In genomic region chr1:108719253-108719652, GRCh38 we compare ENCODE assay signal across 24 cellular contexts. TPM values are rescaled to one million over a fixed set of nuclear protein-coding genes. Genes with fewer than 3 reads are reported as not detected.
DNase-seq lines count a peak whose midpoint lies in the region; ATAC-seq, FAIRE-seq and TF ChIP-seq lines count a peak whose summit lies in the region.
"Had no signal": no experiment of that assay in that cellular context is flagged by ENCODE, and none has a peak within 500 bp of the region (broad histone marks: within the 10 kb centered on the region; RNA-seq: fewer than 3 reads in every experiment).

No MANE protein-coding gene starts in this region.

- peaks cover 24% of the 10 kb centered on the region for H3K4me1 ChIP-seq in IMR-90 (ENCODE audit: control insufficient read depth, insufficient read depth, low read length)
- H3K4me1 ChIP-seq in mesodermal cell (ENCODE audit: control insufficient read depth, insufficient read depth, low read length, poor library complexity, severe bottlenecking), result peaks cover 7% of the 10 kb centered on the region
- peaks cover 0 to 44% (median 4%) of the 10 kb centered on the region in 4 donors for H3K4me1 ChIP-seq in tibial artery
- H3K4me1 ChIP-seq: spleen, stomach had no signal

- POLR2A ChIA-PET in IMR-90 (lab: Charles Lee; ENCODE audit: unreplicated experiment), result no interaction called here

- in situ Hi-C loops in IMR-90 (cut with MboI; ENCODE audit: low sequenced_read_pairs), result no loop called here

- no peaks in the 10 kb centered on the region for H4K20me1 ChIP-seq in IMR-90 (ENCODE audit: insufficient read depth, low read length)

- H4K8ac ChIP-seq in IMR-90 (ENCODE audit: low read depth in 2 of 2, low read length in 2 of 2), result peak overlapping the region; percentile 1 to 61; a peak in 2 of 4 replicates

- H3K4ac ChIP-seq in IMR-90 (ENCODE audit: low read depth, low read length), result peak overlapping the region; percentile 81

- TF ChIP-seq RAD21 in IMR-90 (IDR thresholded peaks at IDR 0.05; ENCODE audit: low read length), result no peak

- peak overlapping the region; percentile 23; the same call in 1 of the 2 replicates for H3K23ac ChIP-seq in IMR-90 (ENCODE audit: low read depth, low read length)

- H2AK5ac ChIP-seq in IMR-90 (ENCODE audit: low read depth, low read length), result peak overlapping the region; percentile 2; the same call in 1 of the 2 replicates

- DNase-seq in IMR-90 (peak; percentile 12), cerebellar cortex (ENCODE audit: low spot score) (peak; percentile 45), tibial artery (no peak), NCI-H146 (lab: John Stamatoyannopoulos, UW) (no peak), HTR-8/SVneo (ENCODE audit: insufficient read length, low spot score) (no peak), NCI-H2029 (lab: John Stamatoyannopoulos, UW) (no peak)
- DNase-seq: activated CD4-positive, alpha-beta T cell treated with anti-CD3 and anti-CD28 coated beads for 36 hours; activated CD8-positive, alpha-beta memory T cell treated with anti-CD3 and anti-CD28 coated beads, Interleukin-2, amount 10 ng/mL, durations not matched to agents 7 days and 5 days; KBM-7; NCI-H1694; NCI-H748 treated with DMSO at 0.1 percent for 48 hours; SHP77; spleen; stomach; T-helper 1 cell had no signal

- no peak for ATAC-seq in IMR-90 (ENCODE audit: low read depth)
- ATAC-seq: activated CD8-positive, alpha-beta memory T cell treated with anti-CD3 and anti-CD28 coated beads, Interleukin-2, amount 10 ng/mL, durations not matched to agents 7 days and 5 days had no signal

- dilution Hi-C loops in IMR-90 (cut with HindIII; ENCODE audit: low sequenced_read_pairs, unreplicated experiment), result no loop called here

- H2BK120ac ChIP-seq in IMR-90 (ENCODE audit: low read depth, low read length), result peak overlapping the region; percentile 76

- peak overlapping the region; percentile 59; the same call in 2 of the 3 replicates for H2BK15ac ChIP-seq in IMR-90 (ENCODE audit: low read depth, low read length)

- H2BK5ac ChIP-seq in IMR-90 (ENCODE audit: low read depth, low read length, poor library complexity, severe bottlenecking), result peak overlapping the region; percentile 82

- peak overlapping the region; percentile 40; the same call in 1 of the 2 replicates for H3K14ac ChIP-seq in IMR-90 (replicated peaks; ENCODE audit: low read depth, low read length)

- H4K5ac ChIP-seq in IMR-90 (ENCODE audit: low read depth, low read length), result peak overlapping the region; percentile 31; the same call in 1 of the 2 replicates

- H3K4me3 ChIP-seq in IMR-90 (ENCODE audit: insufficient read depth, low read depth, low read length) (no peak overlapping the region), mesodermal cell (ENCODE audit: extremely low read depth, insufficient read depth, low read length, poor library complexity, severe bottlenecking) (no peak overlapping the region), tibial artery (no peak overlapping the region)
- H3K4me3 ChIP-seq: esophagus muscularis mucosa, spleen, stomach had no signal

- peak overlapping the region; percentile 50 for H4K91ac ChIP-seq in IMR-90 (ENCODE audit: insufficient read depth, low read depth, low read length)

- no peaks in the 10 kb centered on the region; a peak in 1 of 4 replicates for H3K79me1 ChIP-seq in IMR-90 (ENCODE audit: low read depth in 1 of 2, low read length in 2 of 2)

- no TSS peak for BruUV-seq in IMR-90 (replicated peaks; lab: Mats Ljungman, UMichigan)

- CTCF ChIA-PET in IMR-90 (lab: Yijun Ruan, JAX), result interaction anchor here (0.9 kb wide), 1 partner anchor 15 kb away, joined by 4 read pairs; no protein-coding TSS in a partner anchor

- H3K9ac ChIP-seq in IMR-90 (ENCODE audit: low read depth, low read length), result no peak overlapping the region

- intact Hi-C loops in IMR-90 (cut with micrococcal nuclease) (no loop called here), tibial artery (cut with DNase I; ENCODE audit: low total_unique reads) (no loop called here)

- H3K27ac ChIP-seq in IMR-90 (ENCODE audit: insufficient read depth, low read length) (peak overlapping the region; percentile 29), mesodermal cell (ENCODE audit: low read depth, low read length, severe bottlenecking) (peak overlapping the region; percentile 79), tibial artery (peak overlapping the region; percentile 59 to 62)
- H3K27ac ChIP-seq: esophagus muscularis mucosa, spleen, stomach had no signal

- no peaks in the 10 kb centered on the region for H3K9me3 ChIP-seq in IMR-90 (ENCODE audit: control insufficient read depth, insufficient read depth, low read length)
- H3K9me3 ChIP-seq in mesodermal cell (ENCODE audit: control insufficient read depth, low read length), result no peaks in the 10 kb centered on the region
- H3K9me3 ChIP-seq in tibial artery, result no peaks in the 10 kb centered on the region
- H3K9me3 ChIP-seq: BE2C, esophagus muscularis mucosa, spleen, stomach had no signal

- FAIRE-seq in HTR-8/SVneo (lab: Jason Lieb, UNC), result no peak

- no CpG with 5 or more reads among the region's 2 CpGs for WGBS in IMR-90 (ENCODE audit: extremely low coverage in 2 of 2, insufficient read length in 1 of 2), 2 experiments
- 90 to 100% methylated on average over 1 to 2 of the region's 2 CpGs for WGBS in mesodermal cell (ENCODE audit: insufficient coverage in 2 of 2), 2 experiments

- H2AK9ac ChIP-seq in IMR-90 (replicated peaks; ENCODE audit: low read depth, low read length, poor library complexity), result no peak overlapping the region

- H2BK20ac ChIP-seq in IMR-90 (ENCODE audit: low read depth, low read length), result peak overlapping the region; percentile 81

- TF ChIP-seq CTCF in IMR-90 (conservative IDR thresholded peaks at IDR 0.05; ENCODE audit: low read depth, low read length) (no peak), tibial artery (IDR thresholded peaks at IDR 0.05) (no peak)

- H3K4me2 ChIP-seq in IMR-90 (ENCODE audit: low read depth, low read length), result no peak overlapping the region

- 0 out of 2 replicates have a peak, but pooled peaks have one; percentile 1 for TF ChIP-seq POLR2A in IMR-90 (IDR thresholded peaks at IDR 0.05; ENCODE audit: low read depth, low read length)

- no peaks in the 10 kb centered on the region for H3K36me3 ChIP-seq in IMR-90 (ENCODE audit: control insufficient read depth, insufficient read depth, low read length)
- no peaks in the 10 kb centered on the region for H3K36me3 ChIP-seq in mesodermal cell (ENCODE audit: control insufficient read depth, insufficient read depth, low read length)
- H3K36me3 ChIP-seq in tibial artery, result no peaks in the 10 kb centered on the region
- H3K36me3 ChIP-seq: BE2C, esophagus muscularis mucosa, spleen, stomach had no signal

- H3K9me1 ChIP-seq in IMR-90 (ENCODE audit: insufficient read depth, low read length), result 0 out of 2 replicates have a peak, but pooled peaks cover 6% of the 10 kb centered on the region

- peak overlapping the region; percentile 27 for H2AFZ ChIP-seq in IMR-90 (replicated peaks; ENCODE audit: low read length, poor library complexity)

- H3K27me3 ChIP-seq in IMR-90 (ENCODE audit: control insufficient read depth, insufficient read depth, low read length), result no peaks in the 10 kb centered on the region
- no peaks in the 10 kb centered on the region for H3K27me3 ChIP-seq in tibial artery
- H3K27me3 ChIP-seq: BE2C, esophagus muscularis mucosa, spleen, stomach had no signal

- H3K56ac ChIP-seq in IMR-90 (ENCODE audit: extremely low read depth, insufficient read depth, low read length), result no peak overlapping the region

- peak overlapping the region; percentile 36 for H3K18ac ChIP-seq in IMR-90 (ENCODE audit: low read depth, low read length)

TF ChIP-seq in IMR-90, 13 proteins besides CTCF, POLR2A, EP300 and RAD21 (continues in another document):
- TF ChIP-seq ELK1 (IDR thresholded peaks at IDR 0.05; ENCODE audit: borderline replicate concordance, low read depth, low read length), result no peak
- no peak for TF ChIP-seq USF2 (IDR thresholded peaks at IDR 0.05; ENCODE audit: low read depth, low read length)

RNA-seq across cellular contexts. Expression of gene FNDC7, which starts 6.5 kb away (rescaled TPM):
- total RNA-seq in IMR-90 (2012; rRNA removed), result under 0.01 TPM in 1 of 2 replicates, not detected in the other
- 0.06 TPM in 1 of 2 replicates, not detected in the other for polyA plus RNA-seq in IMR-90 (2012; rRNA removed)
- 0.01 and 0.04 TPM in 2 replicates for polyA plus RNA-seq in IMR-90 (2012; cell fraction: cytosol; rRNA removed)
- polyA plus RNA-seq in IMR-90 (2012; cell fraction: nucleus; rRNA removed; ENCODE audit: low replicate concordance), result 0.08 TPM in 2 replicates
- polyA plus RNA-seq in mesodermal cell (2013, experiment 1 of 2), result 0.33 TPM
- polyA plus RNA-seq in mesodermal cell (2013, experiment 2 of 2), result not detected
- total RNA-seq: activated CD8-positive, alpha-beta memory T cell treated with anti-CD3 and anti-CD28 coated beads, Interleukin-2, amount 10 ng/mL, durations not matched to agents 7 days and 5 days; activated T-helper 2 cell treated with anti-CD3 and anti-CD28 coated beads, Interferon-gamma antibody, Interleukin-2, Interleukin-4, amounts not matched to agents 10 μg/mL and 5 μg/mL and 100 μg/mL, durations not matched to agents 14 hours and 24 hours and 36 hours; cardiac septum; esophagus muscularis mucosa; left cardiac atrium; OCI-LY7; stomach; ureter had no signal
- polyA plus RNA-seq: neural cell, stomach had no signal

RNA-seq across cellular contexts. Expression of gene PRPF38B, which starts 27.1 kb away (rescaled TPM):
- total RNA-seq in IMR-90 (2012; rRNA removed), result 9.0 and 15.0 TPM in 2 replicates
- 15.5 and 19.3 TPM in 2 replicates for polyA plus RNA-seq in IMR-90 (2012; rRNA removed)
- 3.9 and 6.9 TPM in 2 replicates for polyA plus RNA-seq in IMR-90 (2012; cell fraction: cytosol; rRNA removed)
- polyA plus RNA-seq in IMR-90 (2012; cell fraction: nucleus; rRNA removed; ENCODE audit: low replicate concordance), result 35.6 and 60.1 TPM in 2 replicates
- 28.4 TPM for polyA plus RNA-seq in mesodermal cell (2013, experiment 1 of 2)
- polyA plus RNA-seq in mesodermal cell (2013, experiment 2 of 2), result 37.3 TPM

RNA-seq across cellular contexts. Expression of gene STXBP3, which starts 27.2 kb away (rescaled TPM):
- total RNA-seq in IMR-90 (2012; rRNA removed), result 19.7 and 38.3 TPM in 2 replicates
- 14.2 and 19.1 TPM in 2 replicates for polyA plus RNA-seq in IMR-90 (2012; rRNA removed)
- polyA plus RNA-seq in IMR-90 (2012; cell fraction: cytosol; rRNA removed), result 2.3 and 4.0 TPM in 2 replicates
- polyA plus RNA-seq in IMR-90 (2012; cell fraction: nucleus; rRNA removed; ENCODE audit: low replicate concordance), result 13.0 and 19.9 TPM in 2 replicates
- polyA plus RNA-seq in mesodermal cell (2013, experiment 1 of 2), result 48.7 TPM
- polyA plus RNA-seq in mesodermal cell (2013, experiment 2 of 2), result 47.5 TPM

RNA-seq across cellular contexts. Expression of gene HENMT1, which starts 58.4 kb away (rescaled TPM):
- 0.28 and 0.54 TPM in 2 replicates for total RNA-seq in IMR-90 (2012; rRNA removed)
- polyA plus RNA-seq in IMR-90 (2012; rRNA removed), result 0.43 and 0.67 TPM in 2 replicates
- polyA plus RNA-seq in IMR-90 (2012; cell fraction: cytosol; rRNA removed), result 0.09 and 0.54 TPM in 2 replicates
- 0.09 and 0.69 TPM in 2 replicates for polyA plus RNA-seq in IMR-90 (2012; cell fraction: nucleus; rRNA removed; ENCODE audit: low replicate concordance)
- polyA plus RNA-seq in mesodermal cell (2013, experiment 1 of 2), result 2.1 TPM
- polyA plus RNA-seq in mesodermal cell (2013, experiment 2 of 2), result 1.5 TPM

Comparison
In these comparisons a context has a peak if more than half of its experiments do, and no peak if none do; other contexts are left out.
1. DNase-seq: peak in IMR-90 (single experiment) and cerebellar cortex (single experiment); none in tibial artery (0 of 2), NCI-H146 (single experiment), HTR-8/SVneo (single experiment) and NCI-H2029 (single experiment).
2. H3K27ac ChIP-seq: peak in every context shown above with its lines; median percentile 79 in mesodermal cell; 60 in tibial artery; 29 in IMR-90.